8 cellular contexts compared by ENCODE assay signal in genomic region chr9:16133556-16134227, GRCh38.
DNase-seq lines count a peak whose midpoint lies in the region; ATAC-seq and FAIRE-seq lines count a peak whose summit lies in the region.

No MANE protein-coding gene starts in this region.

- H3K9ac ChIP-seq in subcutaneous abdominal adipose tissue (ENCODE audit: low read length in 5 of 5) = no peak overlapping the region

- H3K4me1 ChIP-seq in subcutaneous abdominal adipose tissue (ENCODE audit: control insufficient read depth in 5 of 5, insufficient read depth in 5 of 5, low read length in 5 of 5) = peaks cover 0 to 9% (median 0%) of the 10 kb centered on the region in 5 donors

- intact Hi-C loops in activated T-helper 2 cell treated with anti-CD3 and anti-CD28 coated beads, Interferon-gamma antibody, Interleukin-2, Interleukin-4, amounts not matched to agents 10 μg/mL and 5 μg/mL and 100 μg/mL, durations not matched to agents 14 hours and 24 hours and 36 hours (cut with micrococcal nuclease) = loop anchor here (2.0 kb wide), 1 partner anchor 259 kb away; no protein-coding TSS in a partner anchor

- H3K27me3 ChIP-seq in subcutaneous abdominal adipose tissue (ENCODE audit: control insufficient read depth in 5 of 5, insufficient read depth in 4 of 5, low read length in 5 of 5) = no peaks in the 10 kb centered on the region

- ATAC-seq in HG02852 (IDR thresholded peaks at IDR 0.05; ENCODE audit: unreplicated experiment) = peak; percentile 83

- DNase-seq in CMK (ENCODE audit: low read depth) (peak; percentile 20), GM18507 (ENCODE audit: extremely low spot score, insufficient read length, low read depth) (peak; percentile 18), NCI-H1105 (lab: John Stamatoyannopoulos, UW) (peak; percentile 34), iPS DF 4.7 (ENCODE audit: extremely low read depth, low spot score) (peak; percentile 72), middle frontal gyrus (ENCODE audit: extremely low spot score, low spot score) (no peak)
- DNase-seq in activated T-helper 2 cell treated with anti-CD3 and anti-CD28 coated beads, Interferon-gamma antibody, Interleukin-2, Interleukin-4, amounts not matched to agents 10 μg/mL and 5 μg/mL and 100 μg/mL, durations not matched to agents 14 hours and 24 hours and 36 hours (ENCODE audit: low spot score) = peak; percentile 18

- peak; percentile 71 for FAIRE-seq in GM18507 (lab: Jason Lieb, UNC)

- no peaks in the 10 kb centered on the region for H3K9me3 Mint-ChIP-seq in activated T-helper 2 cell treated with anti-CD3 and anti-CD28 coated beads, Interferon-gamma antibody, Interleukin-2, Interleukin-4, amounts not matched to agents 10 μg/mL and 5 μg/mL and 100 μg/mL, durations not matched to agents 14 hours and 24 hours and 36 hours

- H3K9me3 ChIP-seq in subcutaneous abdominal adipose tissue (ENCODE audit: control insufficient read depth in 5 of 5, low read length in 5 of 5) = no peaks in the 10 kb centered on the region

- no peak overlapping the region for H3K4me3 Mint-ChIP-seq in activated T-helper 2 cell treated with anti-CD3 and anti-CD28 coated beads, Interferon-gamma antibody, Interleukin-2, Interleukin-4, amounts not matched to agents 10 μg/mL and 5 μg/mL and 100 μg/mL, durations not matched to agents 14 hours and 24 hours and 36 hours (ENCODE audit: low read depth)

- no peaks in the 10 kb centered on the region for H3K36me3 Mint-ChIP-seq in activated T-helper 2 cell treated with anti-CD3 and anti-CD28 coated beads, Interferon-gamma antibody, Interleukin-2, Interleukin-4, amounts not matched to agents 10 μg/mL and 5 μg/mL and 100 μg/mL, durations not matched to agents 14 hours and 24 hours and 36 hours (ENCODE audit: low read depth)

- H3K27ac Mint-ChIP-seq in activated T-helper 2 cell treated with anti-CD3 and anti-CD28 coated beads, Interferon-gamma antibody, Interleukin-2, Interleukin-4, amounts not matched to agents 10 μg/mL and 5 μg/mL and 100 μg/mL, durations not matched to agents 14 hours and 24 hours and 36 hours = no peak overlapping the region

- no peaks in the 10 kb centered on the region for H3K27me3 Mint-ChIP-seq in activated T-helper 2 cell treated with anti-CD3 and anti-CD28 coated beads, Interferon-gamma antibody, Interleukin-2, Interleukin-4, amounts not matched to agents 10 μg/mL and 5 μg/mL and 100 μg/mL, durations not matched to agents 14 hours and 24 hours and 36 hours (ENCODE audit: low read depth)

- no peaks in the 10 kb centered on the region for H3K36me3 ChIP-seq in subcutaneous abdominal adipose tissue (ENCODE audit: control insufficient read depth in 5 of 5, insufficient read depth in 5 of 5, low read length in 5 of 5)

- H3K4me1 Mint-ChIP-seq in activated T-helper 2 cell treated with anti-CD3 and anti-CD28 coated beads, Interferon-gamma antibody, Interleukin-2, Interleukin-4, amounts not matched to agents 10 μg/mL and 5 μg/mL and 100 μg/mL, durations not matched to agents 14 hours and 24 hours and 36 hours (ENCODE audit: low read depth) = peaks cover 3% of the 10 kb centered on the region

- no peak overlapping the region for H3K27ac ChIP-seq in subcutaneous abdominal adipose tissue (ENCODE audit: low read depth, low read length)

- peak overlapping the region in 4 of 5 donors; percentile 29 to 52 (median 40) for H3K4me3 ChIP-seq in subcutaneous abdominal adipose tissue (ENCODE audit: low read depth in 1 of 5, low read length in 5 of 5)
